32 cellular contexts compared by ENCODE assay signal in genomic region chr10:21587391-21587790, GRCh38.
"Had no signal": no experiment of that assay in that cellular context is flagged by ENCODE, and none has a peak within 500 bp of the region (broad histone marks: within the 10 kb centered on the region; RNA-seq: fewer than 3 reads in every experiment).

No MANE protein-coding gene starts in this region.

- H3K9me3 Mint-ChIP-seq: immature natural killer cell had no signal

- H3K4me2 ChIP-seq: neural progenitor cell had no signal

- H3K9ac ChIP-seq: neural progenitor cell had no signal

- H3K4me1 ChIP-seq: left lung, lower lobe of right lung, neural progenitor cell, prostate gland, sigmoid colon, suprapubic skin, upper lobe of right lung had no signal

- FAIRE-seq: islet of Langerhans, kidney, small intestine, urothelium cell line had no signal

- DNase-seq: hypothalamus; immature natural killer cell; kidney; left colon; left lung; lower lobe of right lung; mesendoderm; naive B cell; natural killer cell; nephron progenitor cell; occipital lobe; ovary; posterior cingulate gyrus; retina; right cardiac atrium; sigmoid colon; spleen; stimulated activated CD4-positive, alpha-beta T cell treated with anti-CD3 and anti-CD28 coated beads, Interleukin-4, amount 100 ng/mL, for 24 hours; stimulated activated naive CD4-positive, alpha-beta T cell; tibial artery; upper lobe of right lung had no signal

- H3K27ac ChIP-seq: left lung, lower lobe of right lung, neural progenitor cell, neutrophil, ovary, prostate gland, sigmoid colon, spleen, suprapubic skin, thoracic aorta, tibial artery, upper lobe of right lung had no signal

- H3K4me1 Mint-ChIP-seq: mesothelial cell of epicardium, nephron progenitor cell, neural progenitor cell had no signal

- H3K27me3 Mint-ChIP-seq: naive B cell; stimulated activated naive CD8-positive, alpha-beta T cell treated with anti-CD3 and anti-CD28 coated beads, Interleukin-15, Interleukin-2, amounts not matched to agents 100 ng/mL and 50 ng/mL, for 24 hours had no signal

- ATAC-seq: left colon; left lung; lower lobe of right lung; natural killer cell; right cardiac atrium; stimulated activated effector memory CD8-positive, alpha-beta T cell treated with anti-CD3 and anti-CD28 coated beads, Interleukin-12 subunit alpha, Interleukin-12 subunit beta, amount 100 ng/mL, for 72 hours; upper lobe of right lung had no signal

- H3K27me3 ChIP-seq: left lung, neural progenitor cell, neutrophil, ovary, sigmoid colon, spleen, suprapubic skin, tibial artery, upper lobe of right lung had no signal

- H3K4me3 Mint-ChIP-seq: immature natural killer cell; mesothelial cell of epicardium; naive B cell; natural killer cell; nephron progenitor cell; neural progenitor cell; stimulated activated effector memory CD8-positive, alpha-beta T cell treated with anti-CD3 and anti-CD28 coated beads, Interleukin-12 subunit alpha, Interleukin-12 subunit beta, amount 100 ng/mL, for 72 hours; stimulated activated naive CD8-positive, alpha-beta T cell treated with anti-CD3 and anti-CD28 coated beads, Interleukin-15, Interleukin-2, amounts not matched to agents 100 ng/mL and 50 ng/mL, for 24 hours had no signal

- H3K27ac Mint-ChIP-seq: neural progenitor cell; stimulated activated effector memory CD8-positive, alpha-beta T cell treated with anti-CD3 and anti-CD28 coated beads, Interleukin-12 subunit alpha, Interleukin-12 subunit beta, amount 100 ng/mL, for 72 hours; stimulated activated naive CD8-positive, alpha-beta T cell treated with anti-CD3 and anti-CD28 coated beads, Interleukin-15, Interleukin-2, amounts not matched to agents 100 ng/mL and 50 ng/mL, for 24 hours had no signal

- H3K4me3 ChIP-seq: left lung, lower lobe of right lung, neural progenitor cell, ovary, prostate gland, sigmoid colon, spleen, suprapubic skin, thoracic aorta, tibial artery, upper lobe of right lung had no signal

- H3K9me3 ChIP-seq: left lung, lower lobe of right lung, neutrophil, ovary, prostate gland, sigmoid colon, spleen, suprapubic skin, thoracic aorta, tibial artery, upper lobe of right lung had no signal

- H3K36me3 ChIP-seq: ovary, prostate gland, thoracic aorta had no signal

- H2AFZ ChIP-seq: neural progenitor cell had no signal
